Comparison of ENCODE assay signal across 17 cellular contexts in the genomic region with DNA sequence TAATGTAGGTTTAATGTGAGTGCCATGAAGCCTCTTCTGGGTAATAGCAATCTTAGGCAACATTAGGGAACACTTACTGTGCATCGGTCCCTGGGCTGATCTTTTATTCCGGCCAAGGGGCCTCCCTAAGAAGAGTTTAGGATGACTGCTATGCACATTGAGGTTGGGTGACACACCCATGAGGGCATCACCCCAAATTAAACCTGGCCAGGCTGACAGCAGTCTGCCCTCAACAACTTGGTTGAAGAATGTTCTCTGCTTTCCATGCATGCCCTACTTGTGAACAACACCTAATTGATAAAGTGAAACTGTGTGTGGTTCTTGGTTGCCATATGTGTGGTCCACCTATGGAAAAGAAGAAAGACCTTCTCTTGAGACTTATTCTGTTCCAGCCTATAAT.
DNase-seq lines count a peak whose midpoint lies in the region; ATAC-seq and TF ChIP-seq lines count a peak whose summit lies in the region.
"Had no signal": no experiment of that assay in that cellular context is flagged by ENCODE, and none has a peak within 500 bp of the region (broad histone marks: within the 10 kb centered on the region; RNA-seq: fewer than 3 reads in every experiment).

No MANE protein-coding gene starts in this region.

- no peaks in the 10 kb centered on the region for H3F3A ChIP-seq in GM23338 (replicated peaks; ENCODE audit: low read depth)

- peak; percentile 76 for DNase-seq in activated CD4-positive, alpha-beta T cell treated with anti-CD3 and anti-CD28 coated beads, Interleukin-2, amount 10 ng/mL, durations not matched to agents 24 days and 14 days
- DNase-seq in activated CD4-positive, alpha-beta T cell treated with anti-CD3 and anti-CD28 coated beads, Interleukin-2, amount 50 U/mL, for 48 hours: no peak
- no peak for DNase-seq in GM23338 (ENCODE audit: low spot score)
- DNase-seq in activated T-cell treated with anti-CD3 and anti-CD28 coated beads, Interleukin-2, amount 50 U/mL, for 48 hours: peak; percentile 63 to 65
- DNase-seq in naive thymus-derived CD4-positive, alpha-beta T cell: no peak
- DNase-seq in D341Med (ENCODE audit: low spot score): no peak
- no peak for DNase-seq in ovary
- DNase-seq: kidney glomerular epithelial cell, mammary epithelial cell, NCI-H524, pancreas, sigmoid colon had no signal

- peaks cover 85% of the 10 kb centered on the region for H3K4me1 Mint-ChIP-seq in activated CD4-positive, alpha-beta T cell treated with anti-CD3 and anti-CD28 coated beads, Interleukin-2, amount 10 ng/mL, durations not matched to agents 24 days and 14 days
- peaks cover 18% of the 10 kb centered on the region for H3K4me1 Mint-ChIP-seq in GM23338
- H3K4me1 Mint-ChIP-seq in naive thymus-derived CD4-positive, alpha-beta T cell: peaks cover 58 to 100% (median 98%) of the 10 kb centered on the region in 7 donors
- H3K4me1 Mint-ChIP-seq: B cell had no signal

- no peaks in the 10 kb centered on the region for H3K36me3 ChIP-seq in GM23338 (ENCODE audit: insufficient read depth)
- no peaks in the 10 kb centered on the region for H3K36me3 ChIP-seq in naive thymus-derived CD4-positive, alpha-beta T cell (ENCODE audit: control insufficient read depth in 2 of 3, insufficient read depth in 3 of 3, low read length in 3 of 3)
- no peaks in the 10 kb centered on the region for H3K36me3 ChIP-seq in ovary
- H3K36me3 ChIP-seq: pancreas, sigmoid colon, vagina had no signal

- peaks cover 9% of the 10 kb centered on the region for H3K4me1 ChIP-seq in GM23338 (ENCODE audit: insufficient read depth)
- peaks cover 95 to 100% of the 10 kb centered on the region in 2 donors for H3K4me1 ChIP-seq in naive thymus-derived CD4-positive, alpha-beta T cell (ENCODE audit: control insufficient read depth in 2 of 2, insufficient read depth in 2 of 2, low read length in 2 of 2)
- H3K4me1 ChIP-seq in ovary (ENCODE audit: insufficient read depth): no peaks in the 10 kb centered on the region
- H3K4me1 ChIP-seq: pancreas, sigmoid colon, vagina had no signal

- peaks cover 6% of the 10 kb centered on the region for H3K9me3 Mint-ChIP-seq in activated CD4-positive, alpha-beta T cell treated with anti-CD3 and anti-CD28 coated beads, Interleukin-2, amount 10 ng/mL, durations not matched to agents 24 days and 14 days
- H3K9me3 Mint-ChIP-seq in GM23338: no peaks in the 10 kb centered on the region
- H3K9me3 Mint-ChIP-seq in naive thymus-derived CD4-positive, alpha-beta T cell: peaks cover 0 to 5% (median 0%) of the 10 kb centered on the region in 11 donors

- TF ChIP-seq EP300 in ovary (IDR thresholded peaks at IDR 0.05): no peak

- CTCF ChIA-PET in naive thymus-derived CD4-positive, alpha-beta T cell (lab: Charles Lee): interaction anchor here (0.7 to 2.2 kb wide), 8 partner anchors 8 to 496 kb away, joined by 3 to 28 read pairs (median 6); no protein-coding TSS in a partner anchor

- WGBS in ovary, 3 donors: 88 to 89% (median 88%) methylated on average over 2 of the region's 2 CpGs

- ATAC-seq in GM23338 (no peak), HG03025 (IDR thresholded peaks at IDR 0.05; ENCODE audit: low FRiP score, unreplicated experiment) (no peak)
- ATAC-seq in naive thymus-derived CD4-positive, alpha-beta T cell: peak; percentile 1
- ATAC-seq: HCT116, pancreas had no signal

- no peaks in the 10 kb centered on the region for H3K79me2 ChIP-seq in GM23338 (replicated peaks; ENCODE audit: insufficient read depth)

- no peaks in the 10 kb centered on the region for H3K27me3 ChIP-seq in GM23338 (ENCODE audit: insufficient read depth)
- H3K27me3 ChIP-seq in naive thymus-derived CD4-positive, alpha-beta T cell (ENCODE audit: control insufficient read depth in 2 of 2, insufficient read depth in 2 of 2, low read length in 2 of 2): no peaks in the 10 kb centered on the region
- H3K27me3 ChIP-seq in ovary: no peaks in the 10 kb centered on the region
- H3K27me3 ChIP-seq: sigmoid colon, vagina had no signal

- H3K9me2 ChIP-seq in GM23338 (ENCODE audit: insufficient read depth): peaks cover 2% of the 10 kb centered on the region; the same call in 1 of the 2 replicates

- H3K27ac Mint-ChIP-seq in activated CD4-positive, alpha-beta T cell treated with anti-CD3 and anti-CD28 coated beads, Interleukin-2, amount 10 ng/mL, durations not matched to agents 24 days and 14 days: peak overlapping the region; percentile 96
- no peak overlapping the region for H3K27ac Mint-ChIP-seq in GM23338
- H3K27ac Mint-ChIP-seq in naive thymus-derived CD4-positive, alpha-beta T cell: peak overlapping the region; percentile 89 to 100 (median 97)
- H3K27ac Mint-ChIP-seq: B cell, brain had no signal

- H3K9me3 ChIP-seq in naive thymus-derived CD4-positive, alpha-beta T cell (ENCODE audit: control insufficient read depth in 2 of 3, low read length in 3 of 3): no peaks in the 10 kb centered on the region
- H3K9me3 ChIP-seq in ovary: no peaks in the 10 kb centered on the region
- H3K9me3 ChIP-seq: pancreas, vagina had no signal

- H3K4me3 ChIP-seq in GM23338 (no peak overlapping the region), ovary (no peak overlapping the region)
- H3K4me3 ChIP-seq in naive thymus-derived CD4-positive, alpha-beta T cell (ENCODE audit: low read length): peak overlapping the region; percentile 33
- H3K4me3 ChIP-seq: pancreas, sigmoid colon, vagina had no signal

- no peaks in the 10 kb centered on the region for H4K20me1 ChIP-seq in GM23338 (replicated peaks; ENCODE audit: insufficient read depth)

- POLR2A ChIA-PET in naive thymus-derived CD4-positive, alpha-beta T cell (lab: Charles Lee): interaction anchor here (0.6 to 15.7 kb wide), 20 partner anchors 12 to 1098 kb away, joined by 3 to 413 read pairs (median 4); a partner anchor contains a TSS

- H3K27ac ChIP-seq in GM23338 (ENCODE audit: low read depth): no peak overlapping the region
- peak overlapping the region; percentile 81 for H3K27ac ChIP-seq in naive thymus-derived CD4-positive, alpha-beta T cell (ENCODE audit: low read depth, low read length)
- H3K27ac ChIP-seq in ovary: no peak overlapping the region
- H3K27ac ChIP-seq: pancreas, sigmoid colon, vagina had no signal

- intact Hi-C loops in activated CD4-positive, alpha-beta T cell treated with anti-CD3 and anti-CD28 coated beads, Interleukin-2, amount 10 ng/mL, durations not matched to agents 24 days and 14 days (cut with micrococcal nuclease): loop anchor here (1.0 kb wide), 1 partner anchor 8 kb away; no protein-coding TSS in a partner anchor
- intact Hi-C loops in naive thymus-derived CD4-positive, alpha-beta T cell (cut with micrococcal nuclease): no loop called here
- intact Hi-C loops in ovary (cut with DNase I): no loop called here

- no peak for TF ChIP-seq CTCF in GM23338 (conservative IDR thresholded peaks at IDR 0.05; ENCODE audit: low read depth in 2 of 2)
- TF ChIP-seq CTCF in ovary (IDR thresholded peaks at IDR 0.05): no peak

- H3K4me2 ChIP-seq in GM23338: no peak overlapping the region

- no peak for TF ChIP-seq POLR2A in ovary (IDR thresholded peaks at IDR 0.05)

- peaks cover 6% of the 10 kb centered on the region for H3K36me3 Mint-ChIP-seq in activated CD4-positive, alpha-beta T cell treated with anti-CD3 and anti-CD28 coated beads, Interleukin-2, amount 10 ng/mL, durations not matched to agents 24 days and 14 days (ENCODE audit: low read depth)
- H3K36me3 Mint-ChIP-seq in GM23338 (ENCODE audit: low read depth): no peaks in the 10 kb centered on the region
- H3K36me3 Mint-ChIP-seq in naive thymus-derived CD4-positive, alpha-beta T cell: peaks cover 0 to 9% (median 0%) of the 10 kb centered on the region in 5 donors
- H3K36me3 Mint-ChIP-seq: brain had no signal

- H3K4me3 Mint-ChIP-seq in activated CD4-positive, alpha-beta T cell treated with anti-CD3 and anti-CD28 coated beads, Interleukin-2, amount 10 ng/mL, durations not matched to agents 24 days and 14 days: peak overlapping the region; percentile 76
- no peak overlapping the region for H3K4me3 Mint-ChIP-seq in GM23338
- peak overlapping the region; percentile 11 to 90 (median 83) for H3K4me3 Mint-ChIP-seq in naive thymus-derived CD4-positive, alpha-beta T cell
- H3K4me3 Mint-ChIP-seq: B cell, brain had no signal

- H3K27me3 Mint-ChIP-seq in activated CD4-positive, alpha-beta T cell treated with anti-CD3 and anti-CD28 coated beads, Interleukin-2, amount 10 ng/mL, durations not matched to agents 24 days and 14 days: no peaks in the 10 kb centered on the region
- peaks cover 5% of the 10 kb centered on the region for H3K27me3 Mint-ChIP-seq in GM23338 (ENCODE audit: insufficient read depth, low read depth, poor library complexity)
- no peaks in the 10 kb centered on the region for H3K27me3 Mint-ChIP-seq in naive thymus-derived CD4-positive, alpha-beta T cell
- H3K27me3 Mint-ChIP-seq: B cell had no signal

- H2AFZ ChIP-seq in GM23338: peak overlapping the region; percentile 88; the same call in 1 of the 2 replicates

TF ChIP-seq in GM23338, 12 proteins besides CTCF, POLR2A, EP300 and RAD21 (continues in another document):
- no peak for TF ChIP-seq EZH2 (IDR thresholded peaks at IDR 0.05; ENCODE audit: low read depth, unreplicated experiment)
- TF ChIP-seq CREB1 (CRISPR knock-in tag; IDR thresholded peaks at IDR 0.05; ENCODE audit: low read depth): no peak
- TF ChIP-seq ZNF114 (CRISPR knock-in tag; IDR thresholded peaks at IDR 0.05): no peak
- TF ChIP-seq, protein P1, sequence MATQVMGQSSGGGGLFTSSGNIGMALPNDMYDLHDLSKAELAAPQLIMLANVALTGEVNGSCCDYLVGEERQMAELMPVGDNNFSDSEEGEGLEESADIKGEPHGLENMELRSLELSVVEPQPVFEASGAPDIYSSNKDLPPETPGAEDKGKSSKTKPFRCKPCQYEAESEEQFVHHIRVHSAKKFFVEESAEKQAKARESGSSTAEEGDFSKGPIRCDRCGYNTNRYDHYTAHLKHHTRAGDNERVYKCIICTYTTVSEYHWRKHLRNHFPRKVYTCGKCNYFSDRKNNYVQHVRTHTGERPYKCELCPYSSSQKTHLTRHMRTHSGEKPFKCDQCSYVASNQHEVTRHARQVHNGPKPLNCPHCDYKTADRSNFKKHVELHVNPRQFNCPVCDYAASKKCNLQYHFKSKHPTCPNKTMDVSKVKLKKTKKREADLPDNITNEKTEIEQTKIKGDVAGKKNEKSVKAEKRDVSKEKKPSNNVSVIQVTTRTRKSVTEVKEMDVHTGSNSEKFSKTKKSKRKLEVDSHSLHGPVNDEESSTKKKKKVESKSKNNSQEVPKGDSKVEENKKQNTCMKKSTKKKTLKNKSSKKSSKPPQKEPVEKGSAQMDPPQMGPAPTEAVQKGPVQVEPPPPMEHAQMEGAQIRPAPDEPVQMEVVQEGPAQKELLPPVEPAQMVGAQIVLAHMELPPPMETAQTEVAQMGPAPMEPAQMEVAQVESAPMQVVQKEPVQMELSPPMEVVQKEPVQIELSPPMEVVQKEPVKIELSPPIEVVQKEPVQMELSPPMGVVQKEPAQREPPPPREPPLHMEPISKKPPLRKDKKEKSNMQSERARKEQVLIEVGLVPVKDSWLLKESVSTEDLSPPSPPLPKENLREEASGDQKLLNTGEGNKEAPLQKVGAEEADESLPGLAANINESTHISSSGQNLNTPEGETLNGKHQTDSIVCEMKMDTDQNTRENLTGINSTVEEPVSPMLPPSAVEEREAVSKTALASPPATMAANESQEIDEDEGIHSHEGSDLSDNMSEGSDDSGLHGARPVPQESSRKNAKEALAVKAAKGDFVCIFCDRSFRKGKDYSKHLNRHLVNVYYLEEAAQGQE (IDR thresholded peaks at IDR 0.05; ENCODE audit: unreplicated experiment): no peak
- no peak for TF ChIP-seq JUNB (IDR thresholded peaks at IDR 0.05; ENCODE audit: unreplicated experiment)

Comparison
In these comparisons a context has a peak if more than half of its experiments do, and no peak if none do; other contexts are left out.
1. DNase-seq: peak in activated CD4-positive, alpha-beta T cell treated with anti-CD3 and anti-CD28 coated beads, Interleukin-2, amount 10 ng/mL, durations not matched to agents 24 days and 14 days (single experiment) and activated T-cell treated with anti-CD3 and anti-CD28 coated beads, Interleukin-2, amount 50 U/mL, for 48 hours (2 of 2); none in activated CD4-positive, alpha-beta T cell treated with anti-CD3 and anti-CD28 coated beads, Interleukin-2, amount 50 U/mL, for 48 hours (0 of 2), GM23338 (single experiment), naive thymus-derived CD4-positive, alpha-beta T cell (0 of 9), D341Med (single experiment) and ovary (0 of 5).